12 cellular contexts compared by ENCODE assay signal in genomic region chr13:59744747-59745394, GRCh38.
DNase-seq lines count a peak whose midpoint lies in the region; ATAC-seq lines count a peak whose summit lies in the region.
"Had no signal": no experiment of that assay in that cellular context is flagged by ENCODE, and none has a peak within 500 bp of the region (broad histone marks: within the 10 kb centered on the region; RNA-seq: fewer than 3 reads in every experiment).

No MANE protein-coding gene starts in this region.

- ATAC-seq in GM18508 (IDR thresholded peaks at IDR 0.05; ENCODE audit: insufficient read depth, unreplicated experiment): peak; percentile 29
- peak; percentile 66 for ATAC-seq in GM21723 (IDR thresholded peaks at IDR 0.05; ENCODE audit: unreplicated experiment)
- ATAC-seq in HG03520 (IDR thresholded peaks at IDR 0.05; ENCODE audit: unreplicated experiment): peak; percentile 60
- ATAC-seq in HG03571 (IDR thresholded peaks at IDR 0.05; ENCODE audit: unreplicated experiment): no peak
- ATAC-seq: gastrocnemius medialis had no signal

- H3K27ac ChIP-seq in substantia nigra (ENCODE audit: low read depth, low read length, poor library complexity, severe bottlenecking): no peak overlapping the region
- H3K27ac ChIP-seq: BLaER1, gastrocnemius medialis, tibial artery had no signal

- intact Hi-C loops in posterior cingulate gyrus (cut with DNase I): no loop called here

- DNase-seq in medulla oblongata (ENCODE audit: extremely low spot score) (peak; percentile 13), NCI-H1694 treated with DMSO at 0.1 percent for 48 hours (lab: John Stamatoyannopoulos, UW) (no peak), substantia nigra (lab: John Stamatoyannopoulos, UW) (no peak), posterior cingulate gyrus (no peak)
- DNase-seq: gastrocnemius medialis, NCI-H187 treated with DMSO at 0.1 percent for 48 hours, tibial artery had no signal
